1 cellular context compared by ENCODE assay signal in the genomic region with DNA sequence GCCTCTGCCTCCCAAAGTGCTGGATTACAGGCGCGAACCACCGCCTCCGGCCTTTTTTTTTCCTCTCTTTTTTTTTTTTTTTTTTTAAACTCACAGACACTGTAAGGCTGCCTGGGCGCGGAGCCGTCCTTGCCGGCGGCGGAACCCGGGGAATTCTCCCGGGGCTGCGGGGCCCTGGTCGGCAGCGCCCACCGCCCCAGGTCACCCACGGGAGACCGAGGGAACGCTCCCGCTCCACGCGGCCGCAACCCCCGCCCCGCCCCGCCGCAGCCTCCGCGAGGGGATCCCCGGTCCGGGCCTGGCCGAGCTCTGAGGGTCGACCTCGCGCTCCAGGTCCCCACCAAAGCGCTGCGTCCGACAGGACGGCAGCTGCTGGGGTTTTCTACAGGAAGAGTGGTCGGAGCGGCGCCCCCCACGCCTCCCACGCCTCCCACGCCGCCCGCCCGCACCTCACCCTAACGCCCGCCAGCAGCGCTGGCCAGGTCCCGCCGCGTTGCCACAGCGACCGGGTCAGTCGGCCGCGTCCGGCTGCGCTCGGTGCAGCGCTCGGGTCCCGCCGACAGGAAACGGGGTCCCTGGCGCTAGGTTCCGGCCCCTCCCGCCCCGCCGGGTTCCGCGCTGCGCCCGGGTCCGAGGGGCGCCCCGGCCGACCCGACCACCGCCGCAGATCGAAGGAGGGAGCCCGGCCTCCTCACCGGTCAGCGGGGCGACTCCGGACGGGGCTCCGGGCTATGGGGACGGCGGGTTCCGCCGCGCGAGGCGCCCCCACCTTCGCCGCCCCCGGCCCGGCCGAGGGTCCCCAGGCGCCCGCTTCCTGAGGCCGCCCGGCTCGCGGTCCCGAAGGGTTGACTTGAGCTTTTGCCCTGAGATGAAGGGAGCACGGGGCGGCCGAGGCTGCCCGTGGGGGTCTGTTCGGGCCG.
TF ChIP-seq lines count a peak whose summit lies in the region.

CCDC57 (minus strand) TSS at position 512 of the 920 bp plus-strand sequence. CDS start 10,898 bp downstream, outside the sequence.

TF ChIP-seq in HepG2, 621 proteins besides CTCF, POLR2A, EP300 and RAD21 (continued from another document and continues in another):
- TF ChIP-seq CCDC6 (CRISPR knock-in tag; IDR thresholded peaks at IDR 0.05) (peak; percentile 97), ZBTB3 (CRISPR knock-in tag; IDR thresholded peaks at IDR 0.05; ENCODE audit: borderline replicate concordance, low read depth) (0 out of 2 replicates have a peak, but pooled peaks have one; percentile 40), NPAS2 (CRISPR knock-in tag; IDR thresholded peaks at IDR 0.05; ENCODE audit: borderline replicate concordance) (no peak), ZNF83 (CRISPR knock-in tag; IDR thresholded peaks at IDR 0.05; ENCODE audit: borderline replicate concordance) (0 out of 2 replicates have a peak, but pooled peaks have one; percentile 88), HNF4G (IDR thresholded peaks at IDR 0.05; ENCODE audit: borderline replicate concordance, low read depth, low read length) (peak; percentile 67; the same call in 1 of the 2 replicates), HNF4G (CRISPR knock-in tag; IDR thresholded peaks at IDR 0.05; ENCODE audit: borderline replicate concordance, low read depth) (peak; percentile 67; the same call in 1 of the 2 replicates), ATF7 (IDR thresholded peaks at IDR 0.05) (no peak), ATF7 (CRISPR knock-in tag; IDR thresholded peaks at IDR 0.05) (no peak), ZC3H13 (CRISPR knock-in tag; IDR thresholded peaks at IDR 0.05) (0 out of 2 replicates have a peak, but pooled peaks have one; percentile 29), RELA (CRISPR knock-in tag; IDR thresholded peaks at IDR 0.05) (peak; percentile 96), AKNA (CRISPR knock-in tag; IDR thresholded peaks at IDR 0.05; ENCODE audit: borderline replicate concordance) (no peak), PCBP2 (optimal IDR thresholded peaks at IDR 0.05; ENCODE audit: low read depth, low read length, poor library complexity, severe bottlenecking) (no peak), ZMYM4 (CRISPR knock-in tag; IDR thresholded peaks at IDR 0.05) (peak; percentile 62; the same call in 1 of the 2 replicates), ZNF629 (CRISPR knock-in tag; conservative IDR thresholded peaks at IDR 0.05) (no peak; the same call in 1 of the 2 replicates), ZNF232 (CRISPR knock-in tag; IDR thresholded peaks at IDR 0.05; ENCODE audit: borderline replicate concordance) (peak; percentile 38; the same call in 1 of the 2 replicates), U2AF2 (IDR thresholded peaks at IDR 0.05; ENCODE audit: low read depth, low read length) (peak; percentile 93; the same call in 1 of the 2 replicates), E2F1 (CRISPR knock-in tag; IDR thresholded peaks at IDR 0.05) (no peak), ZNF180 (CRISPR knock-in tag; IDR thresholded peaks at IDR 0.05; ENCODE audit: borderline replicate concordance, low read depth) (no peak), SIX4 (CRISPR knock-in tag; IDR thresholded peaks at IDR 0.05) (no peak; the same call in 1 of the 2 replicates), MAFG (CRISPR knock-in tag; IDR thresholded peaks at IDR 0.05) (no peak), SRSF1 (optimal IDR thresholded peaks at IDR 0.05; ENCODE audit: low read depth, low read length) (peak; percentile 23), ZNF770 (CRISPR knock-in tag; IDR thresholded peaks at IDR 0.05) (peak; percentile 81; the same call in 1 of the 2 replicates), ZNF879 (CRISPR knock-in tag; IDR thresholded peaks at IDR 0.05) (no peak), ZFAT (CRISPR knock-in tag; conservative IDR thresholded peaks at IDR 0.05) (no peak), ZNF414 (CRISPR knock-in tag; IDR thresholded peaks at IDR 0.05) (no peak), TIGD3 (CRISPR knock-in tag; IDR thresholded peaks at IDR 0.05; ENCODE audit: borderline replicate concordance) (no peak; the same call in 1 of the 2 replicates)
- TF ChIP-seq, protein P1, sequence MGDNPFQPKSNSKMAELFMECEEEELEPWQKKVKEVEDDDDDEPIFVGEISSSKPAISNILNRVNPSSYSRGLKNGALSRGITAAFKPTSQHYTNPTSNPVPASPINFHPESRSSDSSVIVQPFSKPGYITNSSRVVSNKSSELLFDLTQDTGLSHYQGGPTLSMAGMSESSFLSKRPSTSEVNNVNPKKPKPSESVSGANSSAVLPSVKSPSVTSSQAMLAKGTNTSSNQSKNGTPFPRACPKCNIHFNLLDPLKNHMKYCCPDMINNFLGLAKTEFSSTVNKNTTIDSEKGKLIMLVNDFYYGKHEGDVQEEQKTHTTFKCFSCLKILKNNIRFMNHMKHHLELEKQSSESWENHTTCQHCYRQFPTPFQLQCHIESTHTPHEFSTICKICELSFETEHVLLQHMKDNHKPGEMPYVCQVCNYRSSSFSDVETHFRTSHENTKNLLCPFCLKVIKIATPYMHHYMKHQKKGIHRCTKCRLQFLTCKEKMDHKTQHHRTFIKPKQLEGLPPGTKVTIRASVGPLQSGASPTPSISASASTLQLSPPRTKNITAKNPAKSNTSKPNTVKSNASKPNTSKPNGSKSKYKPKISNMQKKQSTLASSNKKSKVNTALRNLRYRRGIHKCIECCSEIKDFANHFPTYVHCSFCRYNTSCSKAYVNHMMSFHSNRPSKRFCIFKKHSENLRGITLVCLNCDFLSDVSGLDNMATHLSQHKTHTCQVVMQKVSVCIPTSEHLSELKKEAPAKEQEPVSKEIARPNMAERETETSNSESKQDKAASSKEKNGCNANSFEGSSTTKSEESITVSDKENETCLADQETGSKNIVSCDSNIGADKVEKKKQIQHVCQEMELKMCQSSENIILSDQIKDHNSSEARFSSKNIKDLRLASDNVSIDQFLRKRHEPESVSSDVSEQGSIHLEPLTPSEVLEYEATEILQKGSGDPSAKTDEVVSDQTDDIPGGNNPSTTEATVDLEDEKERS (CRISPR knock-in tag; IDR thresholded peaks at IDR 0.05), result no peak
- TF ChIP-seq, protein P2, sequence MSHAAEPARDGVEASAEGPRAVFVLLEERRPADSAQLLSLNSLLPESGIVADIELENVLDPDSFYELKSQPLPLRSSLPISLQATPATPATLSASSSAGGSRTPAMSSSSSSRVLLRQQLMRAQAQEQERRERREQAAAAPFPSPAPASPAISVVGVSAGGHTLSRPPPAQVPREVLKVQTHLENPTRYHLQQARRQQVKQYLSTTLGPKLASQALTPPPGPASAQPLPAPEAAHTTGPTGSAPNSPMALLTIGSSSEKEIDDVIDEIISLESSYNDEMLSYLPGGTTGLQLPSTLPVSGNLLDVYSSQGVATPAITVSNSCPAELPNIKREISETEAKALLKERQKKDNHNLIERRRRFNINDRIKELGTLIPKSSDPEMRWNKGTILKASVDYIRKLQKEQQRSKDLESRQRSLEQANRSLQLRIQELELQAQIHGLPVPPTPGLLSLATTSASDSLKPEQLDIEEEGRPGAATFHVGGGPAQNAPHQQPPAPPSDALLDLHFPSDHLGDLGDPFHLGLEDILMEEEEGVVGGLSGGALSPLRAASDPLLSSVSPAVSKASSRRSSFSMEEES (CRISPR knock-in tag; IDR thresholded peaks at IDR 0.05), result no peak; the same call in 1 of the 2 replicates
- TF ChIP-seq, protein P3, sequence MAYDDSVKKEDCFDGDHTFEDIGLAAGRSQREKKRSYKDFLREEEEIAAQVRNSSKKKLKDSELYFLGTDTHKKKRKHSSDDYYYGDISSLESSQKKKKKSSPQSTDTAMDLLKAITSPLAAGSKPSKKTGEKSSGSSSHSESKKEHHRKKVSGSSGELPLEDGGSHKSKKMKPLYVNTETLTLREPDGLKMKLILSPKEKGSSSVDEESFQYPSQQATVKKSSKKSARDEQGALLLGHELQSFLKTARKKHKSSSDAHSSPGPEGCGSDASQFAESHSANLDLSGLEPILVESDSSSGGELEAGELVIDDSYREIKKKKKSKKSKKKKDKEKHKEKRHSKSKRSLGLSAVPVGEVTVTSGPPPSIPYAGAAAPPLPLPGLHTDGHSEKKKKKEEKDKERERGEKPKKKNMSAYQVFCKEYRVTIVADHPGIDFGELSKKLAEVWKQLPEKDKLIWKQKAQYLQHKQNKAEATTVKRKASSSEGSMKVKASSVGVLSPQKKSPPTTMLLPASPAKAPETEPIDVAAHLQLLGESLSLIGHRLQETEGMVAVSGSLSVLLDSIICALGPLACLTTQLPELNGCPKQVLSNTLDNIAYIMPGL (CRISPR knock-in tag; IDR thresholded peaks at IDR 0.05; ENCODE audit: borderline replicate concordance in 1 of 2, low read depth in 1 of 2), result peak; percentile 82 to 92; a peak in 3 of 4 replicates
- TF ChIP-seq, protein P4, sequence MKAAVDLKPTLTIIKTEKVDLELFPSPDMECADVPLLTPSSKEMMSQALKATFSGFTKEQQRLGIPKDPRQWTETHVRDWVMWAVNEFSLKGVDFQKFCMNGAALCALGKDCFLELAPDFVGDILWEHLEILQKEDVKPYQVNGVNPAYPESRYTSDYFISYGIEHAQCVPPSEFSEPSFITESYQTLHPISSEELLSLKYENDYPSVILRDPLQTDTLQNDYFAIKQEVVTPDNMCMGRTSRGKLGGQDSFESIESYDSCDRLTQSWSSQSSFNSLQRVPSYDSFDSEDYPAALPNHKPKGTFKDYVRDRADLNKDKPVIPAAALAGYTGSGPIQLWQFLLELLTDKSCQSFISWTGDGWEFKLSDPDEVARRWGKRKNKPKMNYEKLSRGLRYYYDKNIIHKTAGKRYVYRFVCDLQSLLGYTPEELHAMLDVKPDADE (CRISPR knock-in tag; IDR thresholded peaks at IDR 0.05), result no peak
